In the genomic region with DNA sequence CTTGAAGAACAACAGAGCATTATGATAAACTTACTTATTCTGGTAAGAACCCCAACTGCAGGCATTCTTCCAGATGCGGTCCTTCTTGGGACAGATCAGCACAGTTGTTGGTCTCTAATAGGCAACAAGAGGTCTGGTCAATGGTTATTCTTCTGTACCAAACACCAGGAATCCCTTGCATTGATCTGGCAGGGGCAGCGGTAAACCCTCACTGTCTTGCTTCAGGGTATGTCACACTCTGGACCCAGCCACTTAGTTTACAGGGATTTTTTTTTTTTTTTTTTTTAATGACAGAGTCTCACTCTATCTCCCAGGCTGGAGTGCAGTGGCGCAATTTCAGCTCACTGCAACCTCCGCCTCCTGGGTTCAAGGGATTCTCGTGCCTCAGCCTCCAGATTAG, we compare ENCODE assay signal across 1 cellular context.
TF ChIP-seq lines count a peak whose summit lies in the region.

No MANE protein-coding gene starts in this region.

TF ChIP-seq in H1, 55 proteins besides CTCF, POLR2A, EP300 and RAD21:
- TF ChIP-seq CHD7 (IDR thresholded peaks at IDR 0.05; ENCODE audit: insufficient replicate concordance, low read length) (no peak), SUZ12 (IDR thresholded peaks at IDR 0.05; ENCODE audit: low read length) (no peak), CREB1 (IDR thresholded peaks at IDR 0.05) (no peak), RBBP5 (IDR thresholded peaks at IDR 0.05; ENCODE audit: borderline replicate concordance, low read depth, low read length) (no peak), ASH2L (IDR thresholded peaks at IDR 0.05; ENCODE audit: low read length) (no peak)
